19 cellular contexts compared by ENCODE assay signal in the genomic region with DNA sequence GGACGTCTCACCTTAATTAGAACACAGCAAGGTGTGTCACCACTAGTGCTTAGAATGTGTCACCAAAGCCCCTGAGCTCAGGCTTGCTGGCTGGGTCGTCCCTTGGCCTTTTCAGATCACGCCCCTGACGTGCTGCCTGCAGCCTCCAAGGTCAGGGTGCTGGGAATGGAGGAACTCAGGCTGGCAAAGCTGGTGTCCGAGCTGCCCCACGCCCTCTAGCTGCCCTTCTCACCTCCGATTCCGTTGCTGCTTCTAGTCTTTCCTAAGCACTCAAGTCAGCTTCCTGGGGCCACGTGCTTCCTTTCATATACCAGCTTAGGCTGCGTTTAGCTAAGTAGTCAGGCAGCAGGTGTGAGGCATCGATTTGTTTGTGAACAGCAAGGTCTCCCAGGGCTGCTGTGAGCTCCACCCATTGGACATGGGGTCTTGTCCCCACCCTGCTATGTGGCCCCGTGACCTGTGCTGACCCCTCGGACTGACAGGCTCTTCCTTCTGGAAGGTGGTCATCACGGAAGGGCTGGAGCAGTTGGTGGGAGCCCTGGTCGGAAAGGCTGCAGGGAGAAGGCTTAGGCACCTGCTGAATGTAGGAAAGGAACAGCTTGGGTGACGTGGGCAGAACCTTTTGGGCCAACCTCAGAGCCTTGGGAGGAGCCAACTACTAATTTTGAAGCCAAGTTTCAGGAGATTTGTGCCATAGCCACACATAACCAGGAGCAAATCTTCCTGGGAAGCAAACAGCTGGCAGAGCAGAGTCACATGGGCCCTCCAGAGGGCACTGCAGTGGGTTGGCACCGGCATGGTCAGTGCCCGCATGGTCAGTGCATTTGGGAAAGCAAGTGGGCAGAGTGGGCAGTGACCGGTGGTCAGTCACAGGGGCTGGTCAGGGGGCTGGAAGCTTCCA. TPM values are rescaled to one million over a fixed set of nuclear protein-coding genes. Genes with fewer than 3 reads are reported as not detected.
A peak's percentile ranks its signal among the peaks of the same experiment; 100 is the strongest.
DNase-seq lines count a peak whose midpoint lies in the region; ATAC-seq and TF ChIP-seq lines count a peak whose summit lies in the region.
"Had no signal": no experiment of that assay in that cellular context is flagged by ENCODE, and none has a peak within 500 bp of the region (broad histone marks: within the 10 kb centered on the region; RNA-seq: fewer than 3 reads in every experiment).

No MANE protein-coding gene starts in this region.

- POLR2A ChIA-PET in A673 (lab: Charles Lee; ENCODE audit: low non-redundant PET) = no interaction called here

- no peaks in the 10 kb centered on the region for H3K9me3 Mint-ChIP-seq in natural killer cell treated with Interleukin-12 subunit alpha and Interleukin-12 subunit beta and Interleukin-15 and Interleukin-18, amount 100 ng/mL, for 72 hours
- no peaks in the 10 kb centered on the region for H3K9me3 Mint-ChIP-seq in natural killer cell
- H3K9me3 Mint-ChIP-seq: CD4-positive, alpha-beta T cell had no signal

- no peaks in the 10 kb centered on the region for H3K36me3 ChIP-seq in A673 (ENCODE audit: insufficient read depth, low read length, poor library complexity, severe bottlenecking)
- H3K36me3 ChIP-seq: esophagus squamous epithelium, heart right ventricle, prostate gland had no signal

- CTCF ChIA-PET in A673 (lab: Charles Lee) = no interaction called here

- no peak overlapping the region for H3K4me3 Mint-ChIP-seq in natural killer cell treated with Interleukin-12 subunit alpha and Interleukin-12 subunit beta and Interleukin-15 and Interleukin-18, amount 100 ng/mL, for 72 hours
- H3K4me3 Mint-ChIP-seq in natural killer cell = no peak overlapping the region
- H3K4me3 Mint-ChIP-seq: activated CD8-positive, alpha-beta T cell treated with anti-CD3 and anti-CD28 coated beads, Interleukin-2, amount 10 ng/mL, durations not matched to agents 7 days and 5 days; CD4-positive, alpha-beta T cell; HFFc6 had no signal

- no peak for TF ChIP-seq CTCF in natural killer cell (IDR thresholded peaks at IDR 0.05)
- TF ChIP-seq CTCF in A673 (conservative IDR thresholded peaks at IDR 0.05; ENCODE audit: low read depth, low read length) = no peak

- no TSS peak for BruUV-seq in A673 (replicated peaks; lab: Mats Ljungman, UMichigan)

- no peaks in the 10 kb centered on the region for H3K9me3 ChIP-seq in A673 (ENCODE audit: low read depth, low read length, poor library complexity, severe bottlenecking)
- H3K9me3 ChIP-seq: esophagus squamous epithelium, heart right ventricle, prostate gland had no signal

- DNase-seq in DMS 273 (lab: John Stamatoyannopoulos, UW; ENCODE audit: unreplicated experiment) (peak; percentile 43), DMS 273 treated with DMSO at 0.1 percent for 48 hours (lab: John Stamatoyannopoulos, UW) (no peak), natural killer cell (no peak), left ventricle myocardium superior (peak; percentile 33), A673 (ENCODE audit: low spot score) (no peak)
- peak; percentile 50 for DNase-seq in natural killer cell treated with Interleukin-12 subunit alpha and Interleukin-12 subunit beta and Interleukin-15 and Interleukin-18, amount 100 ng/mL, for 72 hours (ENCODE audit: low spot score)
- DNase-seq: 8988T; activated CD8-positive, alpha-beta T cell treated with anti-CD3 and anti-CD28 coated beads, Interleukin-2, amount 10 ng/mL, durations not matched to agents 7 days and 5 days; activated gamma-delta T cell treated with Interleukin-2 at 50 U/mL for 16 hours; esophagus squamous epithelium; heart right ventricle; HFFc6; NCI-H2081 treated with DMSO at 0.1 percent for 48 hours had no signal

- no peak overlapping the region for H3K27ac ChIP-seq in A673 (ENCODE audit: low read depth, low read length, poor library complexity, severe bottlenecking)
- H3K27ac ChIP-seq: esophagus squamous epithelium, prostate gland had no signal

- H3K4me3 ChIP-seq in A673 (ENCODE audit: low read depth, low read length, poor library complexity, severe bottlenecking) = no peak overlapping the region
- H3K4me3 ChIP-seq: esophagus squamous epithelium, heart right ventricle, prostate gland had no signal

- H3K36me3 Mint-ChIP-seq in natural killer cell treated with Interleukin-12 subunit alpha and Interleukin-12 subunit beta and Interleukin-15 and Interleukin-18, amount 100 ng/mL, for 72 hours = no peaks in the 10 kb centered on the region
- H3K36me3 Mint-ChIP-seq in natural killer cell = no peaks in the 10 kb centered on the region

- H3K27ac Mint-ChIP-seq in natural killer cell treated with Interleukin-12 subunit alpha and Interleukin-12 subunit beta and Interleukin-15 and Interleukin-18, amount 100 ng/mL, for 72 hours = no peak overlapping the region
- H3K27ac Mint-ChIP-seq in natural killer cell = no peak overlapping the region
- H3K27ac Mint-ChIP-seq: activated CD8-positive, alpha-beta T cell treated with anti-CD3 and anti-CD28 coated beads, Interleukin-2, amount 10 ng/mL, durations not matched to agents 7 days and 5 days; CD4-positive, alpha-beta T cell; HFFc6 had no signal

- H3K27me3 ChIP-seq in A673 (replicated peaks; ENCODE audit: insufficient read depth, low read depth, low read length, poor library complexity) = peaks cover 66% of the 10 kb centered on the region

- intact Hi-C loops in natural killer cell (cut with micrococcal nuclease) = no loop called here
- intact Hi-C loops in left ventricle myocardium superior (cut with micrococcal nuclease) = no loop called here
- intact Hi-C loops in A673 (cut with micrococcal nuclease; ENCODE audit: unreplicated experiment) = no loop called here

- no peaks in the 10 kb centered on the region for H3K4me1 ChIP-seq in A673 (ENCODE audit: insufficient read depth, low read length, poor library complexity, severe bottlenecking)
- H3K4me1 ChIP-seq: prostate gland had no signal

- peaks cover 15 to 26% of the 10 kb centered on the region in 2 donors for H3K27me3 Mint-ChIP-seq in natural killer cell treated with Interleukin-12 subunit alpha and Interleukin-12 subunit beta and Interleukin-15 and Interleukin-18, amount 100 ng/mL, for 72 hours
- H3K27me3 Mint-ChIP-seq in natural killer cell (ENCODE audit: low read depth in 2 of 2) = peaks cover 16 to 36% of the 10 kb centered on the region in 2 donors

- H3K4me1 Mint-ChIP-seq in natural killer cell treated with Interleukin-12 subunit alpha and Interleukin-12 subunit beta and Interleukin-15 and Interleukin-18, amount 100 ng/mL, for 72 hours (ENCODE audit: low read depth in 2 of 2) = peaks cover 0 to 4% of the 10 kb centered on the region in 2 donors
- peaks cover 4 to 6% of the 10 kb centered on the region in 2 donors for H3K4me1 Mint-ChIP-seq in natural killer cell

- no peak for TF ChIP-seq POLR2A in GM18505 (IDR thresholded peaks at IDR 0.05; ENCODE audit: borderline replicate concordance, extremely low read depth, insufficient read depth, insufficient read length)

- ATAC-seq in natural killer cell treated with Interleukin-12 subunit alpha and Interleukin-12 subunit beta and Interleukin-15 and Interleukin-18, amount 100 ng/mL, for 72 hours = no peak
- ATAC-seq in natural killer cell (no peak), left ventricle myocardium superior (peak; percentile 50), GM18505 (IDR thresholded peaks at IDR 0.05; ENCODE audit: unreplicated experiment) (no peak), GM19467 (IDR thresholded peaks at IDR 0.05; ENCODE audit: unreplicated experiment) (no peak)
- ATAC-seq: activated CD8-positive, alpha-beta T cell treated with anti-CD3 and anti-CD28 coated beads, Interleukin-2, amount 10 ng/mL, durations not matched to agents 7 days and 5 days had no signal

RNA-seq across cellular contexts. Expression of a gene that starts 28.8 kb away (rescaled TPM):
- under 1 TPM; 0.36 to 0.45 TPM for total RNA-seq in natural killer cell treated with Interleukin-12 subunit alpha and Interleukin-12 subunit beta and Interleukin-15 and Interleukin-18, amount 100 ng/mL, for 72 hours
- total RNA-seq in natural killer cell = 1 to 10 TPM; 2.2 to 4.9 (median 4.7) TPM
- total RNA-seq in left ventricle myocardium superior = 21.3 TPM
- not detected in 2 replicates for total RNA-seq in A673 (2021)
- total RNA-seq: activated CD8-positive, alpha-beta T cell treated with anti-CD3 and anti-CD28 coated beads, Interleukin-2, amount 10 ng/mL, durations not matched to agents 7 days and 5 days; dermis microvascular lymphatic vessel endothelial cell; HFFc6; LHCN-M2 had no signal

Comparison
In these comparisons a context has a peak if more than half of its experiments do, and no peak if none do; other contexts are left out.
1. DNase-seq: peak in DMS 273 (single experiment), natural killer cell treated with Interleukin-12 subunit alpha and Interleukin-12 subunit beta and Interleukin-15 and Interleukin-18, amount 100 ng/mL, for 72 hours (single experiment) and left ventricle myocardium superior (single experiment); none in DMS 273 treated with DMSO at 0.1 percent for 48 hours (single experiment), natural killer cell (single experiment) and A673 (single experiment).